ENCODE assay signal across 1 cellular context in the genomic region with DNA sequence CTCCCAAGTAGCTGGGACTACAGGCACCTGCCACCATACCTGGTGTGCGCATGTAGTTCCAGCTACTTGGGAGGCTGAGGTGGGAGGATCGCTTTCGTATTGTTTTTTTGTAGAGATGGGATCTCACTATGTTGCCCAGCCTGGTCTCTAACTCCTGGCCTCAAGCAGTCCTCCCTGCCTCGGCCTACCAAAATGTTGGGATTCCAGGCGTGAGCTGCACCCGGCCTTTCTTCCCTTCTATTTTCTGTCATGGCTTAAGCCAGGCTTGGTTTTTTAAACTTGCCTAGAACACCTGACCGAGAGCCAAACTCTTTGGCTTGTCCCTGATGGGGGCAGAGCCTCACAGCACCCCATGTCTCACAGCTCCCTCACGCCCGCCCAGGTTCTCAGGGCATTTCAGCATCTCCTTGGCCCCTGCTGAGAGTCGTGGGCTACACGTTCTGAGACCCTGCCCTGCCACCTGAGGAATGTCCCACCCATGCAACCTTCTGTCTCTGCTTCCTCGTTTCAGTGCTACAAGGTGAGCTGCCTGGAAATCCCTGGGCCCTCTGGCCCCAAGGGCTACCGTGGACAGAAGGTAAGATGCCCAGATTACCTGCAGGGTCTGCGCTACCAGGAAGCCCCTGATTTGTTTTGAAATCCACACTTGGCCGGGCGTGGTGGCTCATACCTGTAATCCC.
TF ChIP-seq lines count a peak whose summit lies in the region.

No MANE protein-coding gene starts in this region.

TF ChIP-seq in IMR-90, 13 proteins besides CTCF, POLR2A, EP300 and RAD21:
- TF ChIP-seq MAZ (IDR thresholded peaks at IDR 0.05; ENCODE audit: borderline replicate concordance, low read depth, low read length): no peak
- no peak for TF ChIP-seq CHD1 (IDR thresholded peaks at IDR 0.05; ENCODE audit: low read depth, low read length)
- TF ChIP-seq NFE2L2 (IDR thresholded peaks at IDR 0.05; ENCODE audit: low read depth, low read length): no peak
- no peak for TF ChIP-seq RFX5 (IDR thresholded peaks at IDR 0.05; ENCODE audit: low read depth, low read length)
- TF ChIP-seq, protein P1, sequence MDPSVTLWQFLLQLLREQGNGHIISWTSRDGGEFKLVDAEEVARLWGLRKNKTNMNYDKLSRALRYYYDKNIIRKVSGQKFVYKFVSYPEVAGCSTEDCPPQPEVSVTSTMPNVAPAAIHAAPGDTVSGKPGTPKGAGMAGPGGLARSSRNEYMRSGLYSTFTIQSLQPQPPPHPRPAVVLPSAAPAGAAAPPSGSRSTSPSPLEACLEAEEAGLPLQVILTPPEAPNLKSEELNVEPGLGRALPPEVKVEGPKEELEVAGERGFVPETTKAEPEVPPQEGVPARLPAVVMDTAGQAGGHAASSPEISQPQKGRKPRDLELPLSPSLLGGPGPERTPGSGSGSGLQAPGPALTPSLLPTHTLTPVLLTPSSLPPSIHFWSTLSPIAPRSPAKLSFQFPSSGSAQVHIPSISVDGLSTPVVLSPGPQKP (IDR thresholded peaks at IDR 0.05; ENCODE audit: borderline replicate concordance, low read depth, low read length): no peak
- TF ChIP-seq FOS (IDR thresholded peaks at IDR 0.05; ENCODE audit: low read depth, low read length): no peak
- no peak for TF ChIP-seq MAFK (IDR thresholded peaks at IDR 0.05; ENCODE audit: low read depth, low read length)
- TF ChIP-seq BHLHE40 (IDR thresholded peaks at IDR 0.05; ENCODE audit: low read depth, low read length): no peak
- TF ChIP-seq RCOR1 (IDR thresholded peaks at IDR 0.05; ENCODE audit: insufficient replicate concordance, low read length): no peak
